In the genomic region with DNA sequence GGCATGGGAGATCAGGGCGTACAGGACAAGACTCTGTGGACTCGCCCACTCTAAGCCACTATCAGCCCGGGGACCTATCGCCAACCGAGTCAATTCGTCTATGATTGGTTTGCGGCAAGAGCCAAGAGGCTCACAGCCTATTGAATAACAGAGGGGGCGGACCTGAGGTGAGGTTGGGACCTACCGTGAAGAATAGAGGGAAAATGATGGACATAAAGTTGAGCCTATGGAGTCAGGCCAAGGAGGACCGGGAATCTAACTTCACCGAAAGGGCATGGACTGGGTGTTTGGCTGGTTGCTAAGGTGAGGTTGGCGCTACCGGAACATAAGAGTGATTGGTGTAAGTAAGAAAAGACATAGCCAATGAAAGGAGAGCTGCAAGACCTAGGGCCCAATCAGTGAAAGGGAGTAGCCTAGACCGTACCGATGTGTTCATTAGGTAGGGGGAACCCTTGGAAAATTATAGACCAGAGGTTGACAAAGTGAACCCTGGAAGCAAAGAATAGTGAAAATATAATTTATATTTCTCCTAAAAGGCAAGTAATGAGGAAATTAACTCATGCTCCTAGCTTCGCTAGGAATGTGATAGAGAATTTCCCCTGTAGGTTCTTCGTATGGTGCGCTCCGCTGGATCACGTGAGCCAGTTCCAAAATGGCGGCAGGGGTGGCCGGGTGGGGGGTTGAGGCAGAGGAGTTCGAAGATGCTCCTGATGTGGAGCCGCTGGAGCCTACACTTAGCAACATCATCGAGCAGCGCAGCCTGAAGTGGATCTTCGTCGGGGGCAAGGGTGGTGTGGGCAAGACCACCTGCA, we compare ENCODE assay signal across 8 cellular contexts. TPM values are rescaled to one million over a fixed set of nuclear protein-coding genes. Genes with fewer than 3 reads are reported as not detected.
DNase-seq lines count a peak whose midpoint lies in the region; ATAC-seq and TF ChIP-seq lines count a peak whose summit lies in the region.

A gene (plus strand): TSS at position 644 of the 812 bp plus-strand sequence. CDS start 9 bp downstream, at position 653.

- H3K27me3 ChIP-seq in ascending aorta (no peaks in the 10 kb centered on the region), right cardiac atrium (ENCODE audit: control insufficient read depth, insufficient read depth) (no peaks in the 10 kb centered on the region), uterus (no peaks in the 10 kb centered on the region)

- H3K36me3 ChIP-seq in ascending aorta (peaks cover 8 to 28% of the 10 kb centered on the region in 2 donors), uterus (no peaks in the 10 kb centered on the region)

- peak; percentile 85 for TF ChIP-seq POLR2A in GM15510 (IDR thresholded peaks at IDR 0.05; ENCODE audit: borderline replicate concordance, extremely low read depth, insufficient read length)
- TF ChIP-seq POLR2A in uterus (IDR thresholded peaks at IDR 0.05) = peak in 1 of 2 donors; percentile 39

- H3K4me1 ChIP-seq in ascending aorta (peaks cover 20 to 30% of the 10 kb centered on the region in 2 donors), right cardiac atrium (ENCODE audit: control insufficient read depth, insufficient read depth, low read length) (peaks cover 9% of the 10 kb centered on the region), uterus (peaks cover 8 to 21% of the 10 kb centered on the region in 2 donors)

- peak; percentile 81 for ATAC-seq in HG02884 (IDR thresholded peaks at IDR 0.05; ENCODE audit: unreplicated experiment)
- ATAC-seq in right cardiac atrium = peak; percentile 91 to 93

- intact Hi-C loops in ascending aorta (cut with DNase I) (loop anchor here (1.0 to 10.0 kb wide), 3 partner anchors 55 to 442 kb away; a partner anchor contains a TSS), right cardiac atrium (cut with DNase I) (no loop called here), uterus (cut with DNase I; ENCODE audit: low total_unique reads) (no loop called here)

- H3K4me3 ChIP-seq in ascending aorta = peak within 1 kb of the TSS; percentile 70 to 80
- H3K4me3 ChIP-seq in right cardiac atrium (ENCODE audit: low read length) = peak within 1 kb of the TSS; percentile 67
- H3K4me3 ChIP-seq in uterus = peak within 1 kb of the TSS; percentile 63 to 83

- H3K27ac ChIP-seq in ascending aorta (peak within 1 kb of the TSS; percentile 78 to 90), right cardiac atrium (ENCODE audit: low read length) (peak within 1 kb of the TSS; percentile 76), uterus (peak within 1 kb of the TSS; percentile 87)

- TF ChIP-seq CTCF in ascending aorta (IDR thresholded peaks at IDR 0.05) (peak in 2 of 3 experiments; percentile 5 to 15), uterus (IDR thresholded peaks at IDR 0.05) (peak in 2 of 4 experiments; percentile 25 to 44)

- DNase-seq in NCI-H1694 (lab: John Stamatoyannopoulos, UW) = peak; percentile 98
- DNase-seq in T-helper 2 cell = peak; percentile 55 to 97 (median 73)
- peak; percentile 93 to 98 for DNase-seq in ascending aorta (ENCODE audit: low spot score in 2 of 2)
- peak; percentile 91 to 95 (median 93) for DNase-seq in right cardiac atrium
- DNase-seq in pulmonary artery endothelial cell (ENCODE audit: low read depth, low spot score) = peak; percentile 100
- peak; percentile 85 to 97 for DNase-seq in uterus

- H3K9me3 ChIP-seq in ascending aorta = no peaks in the 10 kb centered on the region
- H3K9me3 ChIP-seq in right cardiac atrium (ENCODE audit: control insufficient read depth, low read length) = no peaks in the 10 kb centered on the region
- H3K9me3 ChIP-seq in uterus = no peaks in the 10 kb centered on the region

- under 1% methylated on average over 28 of the region's 28 CpGs for WGBS in right cardiac atrium

RNA-seq across cellular contexts. Expression of the gene that starts here (rescaled TPM):
- 43.6 TPM for total RNA-seq in ascending aorta
- total RNA-seq in right cardiac atrium = 10 to 100 TPM; 49.7 to 64.7 (median 58.2) TPM
- polyA plus RNA-seq in right cardiac atrium = 87.2 TPM
- 113 and 115 TPM in 2 replicates for total RNA-seq in pulmonary artery endothelial cell
- 10 to 100 TPM; 15.4 to 57.4 (median 36.4) TPM for total RNA-seq in uterus

Comparison
In these comparisons a context has a peak if more than half of its experiments do, and no peak if none do; other contexts are left out.
1. Peak in every context shown above with its lines: DNase-seq, ATAC-seq, H3K4me3 ChIP-seq and H3K27ac ChIP-seq.